Comparison of ENCODE assay signal across 1 cellular context in the genomic region with DNA sequence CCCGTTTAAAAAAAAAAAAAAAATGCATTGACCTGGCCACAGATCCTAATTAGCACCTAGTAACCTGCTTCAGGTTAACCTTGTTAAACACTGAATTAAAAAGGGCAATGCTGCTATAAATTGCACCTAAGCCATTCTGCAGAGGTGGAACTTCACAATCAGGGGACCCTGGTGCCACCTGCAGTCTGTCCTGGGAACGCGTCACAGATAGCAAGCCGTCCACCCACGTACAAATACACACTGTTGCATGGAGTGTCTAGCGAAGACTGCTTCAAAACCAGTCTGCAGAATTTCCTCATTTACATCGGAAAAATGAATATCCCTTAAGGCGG.
TF ChIP-seq lines count a peak whose summit lies in the region.

No MANE protein-coding gene starts in this region.

TF ChIP-seq in IMR-90, 13 proteins besides CTCF, POLR2A, EP300 and RAD21 (continued from another document):
- TF ChIP-seq CEBPB (IDR thresholded peaks at IDR 0.05; ENCODE audit: low read depth, low read length) (no peak), MXI1 (IDR thresholded peaks at IDR 0.05; ENCODE audit: borderline replicate concordance, low read depth, low read length) (no peak)
